ENCODE assay signal across 10 cellular contexts in the genomic region with DNA sequence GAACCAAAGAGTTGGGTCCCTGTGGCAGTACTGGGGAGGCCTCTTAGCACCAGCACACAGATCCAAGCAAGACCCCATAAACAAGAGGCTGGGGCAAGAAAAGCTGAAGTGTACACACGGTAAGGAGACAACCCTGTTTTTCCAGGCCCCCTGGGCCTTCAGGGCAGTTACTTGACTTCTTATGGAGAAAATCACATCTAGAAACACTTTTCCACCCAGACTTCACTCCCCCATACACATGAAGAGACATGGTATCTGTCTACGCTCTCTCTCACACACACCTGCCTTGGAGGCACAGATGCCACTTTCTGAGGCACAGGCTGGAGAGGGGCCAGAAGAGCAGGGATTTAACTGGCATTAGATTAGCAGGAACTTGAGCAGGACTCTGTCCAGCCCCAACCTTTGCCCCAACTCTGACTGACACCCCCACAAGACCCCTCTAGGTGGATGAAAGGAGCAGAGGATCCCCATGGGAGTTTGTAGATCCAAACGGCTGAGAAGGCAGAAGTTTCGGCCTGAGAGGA. TPM values are rescaled to one million over a fixed set of nuclear protein-coding genes. Genes with fewer than 3 reads are reported as not detected.
DNase-seq lines count a peak whose midpoint lies in the region; ATAC-seq and TF ChIP-seq lines count a peak whose summit lies in the region.
"Had no signal": no experiment of that assay in that cellular context is flagged by ENCODE, and none has a peak within 500 bp of the region (broad histone marks: within the 10 kb centered on the region; RNA-seq: fewer than 3 reads in every experiment).

No MANE protein-coding gene starts in this region.

- peak overlapping the region; percentile 88 to 93 (median 92) for H3K27ac Mint-ChIP-seq in nephron

- CTCF ChIA-PET in BJ (lab: Yijun Ruan, JAX) = interaction anchor here (1.0 to 16.5 kb wide), 2 partner anchors 18 to 24 kb away, joined by 3 to 217 read pairs; no protein-coding TSS in a partner anchor

- ATAC-seq in HG02623 (IDR thresholded peaks at IDR 0.05; ENCODE audit: unreplicated experiment) = no peak

- H3K9me3 Mint-ChIP-seq in nephron = no peaks in the 10 kb centered on the region

- peaks cover 41% of the 10 kb centered on the region for H3K4me1 Mint-ChIP-seq in nephron

- H3K36me3 Mint-ChIP-seq in nephron (ENCODE audit: low read depth) = peaks cover 15% of the 10 kb centered on the region

- TF ChIP-seq CTCF in BJ (IDR thresholded peaks at IDR 0.05; ENCODE audit: insufficient read depth, low read depth, low read length) = no peak
- no peak for TF ChIP-seq CTCF in LNCaP clone FGC (IDR thresholded peaks at IDR 0.05; ENCODE audit: control insufficient read depth, extremely low read depth, insufficient read depth)
- no peak for TF ChIP-seq CTCF in coronary artery (IDR thresholded peaks at IDR 0.05)
- no peak for TF ChIP-seq CTCF in nephron (IDR thresholded peaks at IDR 0.05; ENCODE audit: unreplicated experiment in 3 of 3)

- peak overlapping the region; percentile 1; the same call in 1 of the 2 replicates for H3K4me3 ChIP-seq in BJ (ENCODE audit: low read depth, low read length)
- peak overlapping the region; percentile 84 for H3K4me3 ChIP-seq in LNCaP clone FGC (ENCODE audit: low read depth, low read length)
- H3K4me3 ChIP-seq in coronary artery = peak overlapping the region; percentile 93

- H3K27me3 ChIP-seq in BJ (ENCODE audit: control insufficient read depth, insufficient read depth, low read length) = no peaks in the 10 kb centered on the region

- peak overlapping the region; percentile 88 to 90 (median 90) for H3K4me3 Mint-ChIP-seq in nephron

- peak overlapping the region; percentile 96 to 98 for H3K27ac ChIP-seq in coronary artery

- peaks cover 12% of the 10 kb centered on the region for H3K36me3 ChIP-seq in BJ (ENCODE audit: control insufficient read depth, insufficient read depth, low read length)

- DNase-seq in BJ (ENCODE audit: low read depth) = no peak
- no peak for DNase-seq in LNCaP clone FGC (ENCODE audit: low read depth)
- DNase-seq in coronary artery (ENCODE audit: low spot score) = no peak
- DNase-seq in NCI-H1105 treated with DMSO at 0.1 percent for 48 hours (lab: John Stamatoyannopoulos, UW) = no peak
- DNase-seq in SKM-1 (lab: John Stamatoyannopoulos, UW; ENCODE audit: unreplicated experiment) = no peak
- no peak for DNase-seq in DMS53 (lab: John Stamatoyannopoulos, UW)
- DNase-seq: central memory CD4-positive, alpha-beta T cell; NCI-H1105 had no signal

- POLR2A ChIA-PET in BJ (lab: Charles Lee) = no interaction called here

- H3K27me3 Mint-ChIP-seq in nephron (ENCODE audit: low read depth) = peaks cover 4% of the 10 kb centered on the region

RNA-seq across cellular contexts. Expression of gene CERS2, which starts 2.2 kb away (rescaled TPM):
- 202 and 239 TPM in 2 replicates for polyA plus RNA-seq in BJ (2011; rRNA removed)
- 85.5 and 146 TPM in 2 replicates for polyA minus RNA-seq in BJ (2011; rRNA and poly(A)+ RNA removed)

RNA-seq across cellular contexts. Expression of gene ANXA9, which starts 9.6 kb away (rescaled TPM):
- 0.07 and 0.21 TPM in 2 replicates for polyA plus RNA-seq in BJ (2011; rRNA removed)
- polyA minus RNA-seq in BJ (2011; rRNA and poly(A)+ RNA removed) = 0.66 TPM in 1 of 2 replicates, not detected in the other

RNA-seq across cellular contexts. Expression of gene MINDY1, which starts 34.2 kb away (rescaled TPM):
- 9.7 and 13.0 TPM in 2 replicates for polyA plus RNA-seq in BJ (2011; rRNA removed)
- 12.4 and 13.7 TPM in 2 replicates for polyA minus RNA-seq in BJ (2011; rRNA and poly(A)+ RNA removed)

RNA-seq across cellular contexts. Expression of gene PRUNE1, which starts 35.8 kb away (rescaled TPM):
- polyA plus RNA-seq in BJ (2011; rRNA removed) = 16.2 and 17.0 TPM in 2 replicates
- polyA minus RNA-seq in BJ (2011; rRNA and poly(A)+ RNA removed) = 10.1 and 15.0 TPM in 2 replicates

RNA-seq across cellular contexts. Expression of gene SETDB1, which starts 46.3 kb away (rescaled TPM):
- 26.2 and 30.7 TPM in 2 replicates for polyA plus RNA-seq in BJ (2011; rRNA removed)
- 31.3 and 36.3 TPM in 2 replicates for polyA minus RNA-seq in BJ (2011; rRNA and poly(A)+ RNA removed)

Comparison
In these comparisons a context has a peak if more than half of its experiments do, and no peak if none do; other contexts are left out.
1. H3K4me3 ChIP-seq: peak in every context shown above with its lines; median percentile 93 in coronary artery; 84 in LNCaP clone FGC; 1 in BJ.